Comparison of ENCODE assay signal across 8 cellular contexts in genomic region chr10:31467791-31468535, GRCh38.
DNase-seq lines count a peak whose midpoint lies in the region; ATAC-seq and TF ChIP-seq lines count a peak whose summit lies in the region.

No MANE protein-coding gene starts in this region.

- DNase-seq in activated naive CD4-positive, alpha-beta T cell treated with anti-CD3 and anti-CD28 coated beads for 36 hours: peak; percentile 10
- no peak for DNase-seq in activated naive CD4-positive, alpha-beta T cell treated with anti-CD3 and anti-CD28 coated beads, Interleukin-2, amount 50 U/mL, for 16 hours
- DNase-seq in RKO (ENCODE audit: low spot score) (peak; percentile 41), left cardiac atrium (no peak), type B pancreatic cell (ENCODE audit: extremely low spot score, unreplicated experiment) (no peak)
- DNase-seq in activated CD4-positive, CD25-positive, alpha-beta regulatory T cell (lab: John Stamatoyannopoulos, UW): no peak

- H3K9me3 Mint-ChIP-seq in activated naive CD4-positive, alpha-beta T cell treated with anti-CD3 and anti-CD28 coated beads for 36 hours: peaks cover 19% of the 10 kb centered on the region
- peaks cover 9% of the 10 kb centered on the region for H3K9me3 Mint-ChIP-seq in type B pancreatic cell

- peak; percentile 59 for TF ChIP-seq CTCF in type B pancreatic cell (conservative IDR thresholded peaks at IDR 0.05)

- no peaks in the 10 kb centered on the region for H3K27me3 Mint-ChIP-seq in activated naive CD4-positive, alpha-beta T cell treated with anti-CD3 and anti-CD28 coated beads for 36 hours (ENCODE audit: low read depth)
- no peaks in the 10 kb centered on the region for H3K27me3 Mint-ChIP-seq in type B pancreatic cell

- H3K4me1 Mint-ChIP-seq in activated naive CD4-positive, alpha-beta T cell treated with anti-CD3 and anti-CD28 coated beads for 36 hours (ENCODE audit: low read depth): no peaks in the 10 kb centered on the region
- H3K4me1 Mint-ChIP-seq in type B pancreatic cell (ENCODE audit: unreplicated experiment): no peaks in the 10 kb centered on the region

- intact Hi-C loops in activated naive CD4-positive, alpha-beta T cell treated with anti-CD3 and anti-CD28 coated beads for 36 hours (cut with micrococcal nuclease): no loop called here
- intact Hi-C loops in left cardiac atrium (cut with DNase I): loop anchor here in 1 of 2 donors (10.0 kb wide), 1 partner anchor 143 kb away; no protein-coding TSS in a partner anchor

- no peak overlapping the region for H3K4me3 Mint-ChIP-seq in activated naive CD4-positive, alpha-beta T cell treated with anti-CD3 and anti-CD28 coated beads for 36 hours
- no peak overlapping the region for H3K4me3 Mint-ChIP-seq in type B pancreatic cell

- CTCF ChIA-PET in activated naive CD4-positive, alpha-beta T cell treated with anti-CD3 and anti-CD28 coated beads for 36 hours (lab: Charles Lee): interaction anchor here (0.8 to 0.9 kb wide), 2 partner anchors 9 to 613 kb away, joined by 3 to 5 read pairs; no protein-coding TSS in a partner anchor

- H3K27ac Mint-ChIP-seq in activated naive CD4-positive, alpha-beta T cell treated with anti-CD3 and anti-CD28 coated beads for 36 hours: no peak overlapping the region
- H3K27ac Mint-ChIP-seq in type B pancreatic cell: no peak overlapping the region

- H3K36me3 Mint-ChIP-seq in activated naive CD4-positive, alpha-beta T cell treated with anti-CD3 and anti-CD28 coated beads for 36 hours (ENCODE audit: low read depth): peaks cover 53% of the 10 kb centered on the region
- H3K36me3 Mint-ChIP-seq in type B pancreatic cell: peaks cover 31% of the 10 kb centered on the region

- ATAC-seq in left cardiac atrium (peak; percentile 37 to 59), HG02852 (IDR thresholded peaks at IDR 0.05; ENCODE audit: unreplicated experiment) (no peak), HG02610 (IDR thresholded peaks at IDR 0.05; ENCODE audit: unreplicated experiment) (no peak)

Comparison
In these comparisons a context has a peak if more than half of its experiments do, and no peak if none do; other contexts are left out.
1. DNase-seq: peak in activated naive CD4-positive, alpha-beta T cell treated with anti-CD3 and anti-CD28 coated beads for 36 hours (single experiment) and RKO (single experiment); none in activated naive CD4-positive, alpha-beta T cell treated with anti-CD3 and anti-CD28 coated beads, Interleukin-2, amount 50 U/mL, for 16 hours (single experiment), left cardiac atrium (single experiment), type B pancreatic cell (single experiment) and activated CD4-positive, CD25-positive, alpha-beta regulatory T cell (0 of 4).
2. ATAC-seq: peak in left cardiac atrium (2 of 2); none in HG02852 (single experiment) and HG02610 (single experiment).